ENCODE assay signal across 16 cellular contexts in genomic region chr11:858993-859339, GRCh38.
"Had no signal": no experiment of that assay in that cellular context is flagged by ENCODE, and none has a peak within 500 bp of the region (broad histone marks: within the 10 kb centered on the region; RNA-seq: fewer than 3 reads in every experiment).

No MANE protein-coding gene starts in this region.

- H3K27me3 Mint-ChIP-seq: activated B cell treated with CpG ODN at 0.5 μM for 24 hours; activated CD4-positive, alpha-beta T cell treated with anti-CD3 and anti-CD28 coated beads, Interleukin-2, amount 10 ng/mL, durations not matched to agents 7 days and 5 days; activated naive CD8-positive, alpha-beta T cell; activated T-helper 17 cell treated with anti-CD3 and anti-CD28 coated beads, Interleukin-2, amount 50 U/mL, for 72 hours; T-cell had no signal

- ATAC-seq: activated T-helper 17 cell treated with anti-CD3 and anti-CD28 coated beads, Interleukin-2, amount 50 U/mL, for 72 hours; T-cell had no signal

- H3K4me1 Mint-ChIP-seq: activated B cell treated with CpG ODN at 0.5 μM for 24 hours; activated CD4-positive, alpha-beta T cell treated with anti-CD3 and anti-CD28 coated beads, Interleukin-2, amount 10 ng/mL, durations not matched to agents 7 days and 5 days; activated T-helper 17 cell treated with anti-CD3 and anti-CD28 coated beads, Interleukin-2, amount 50 U/mL, for 72 hours had no signal

- H3K27me3 ChIP-seq: SJCRH30 had no signal

- H3K4me3 Mint-ChIP-seq: activated B cell treated with CpG ODN at 0.5 μM for 24 hours; activated CD4-positive, alpha-beta memory T cell treated with anti-CD3 and anti-CD28 coated beads for 36 hours; activated CD4-positive, alpha-beta T cell treated with anti-CD3 and anti-CD28 coated beads, Interleukin-2, amount 10 ng/mL, durations not matched to agents 7 days and 5 days; activated naive CD4-positive, alpha-beta T cell treated with anti-CD3 and anti-CD28 coated beads for 36 hours; activated naive CD8-positive, alpha-beta T cell; activated T-helper 17 cell treated with anti-CD3 and anti-CD28 coated beads, Interleukin-2, amount 50 U/mL, for 72 hours; T-cell had no signal

- DNase-seq: activated B cell treated with CpG ODN at 0.5 μM for 24 hours; activated CD4-positive, alpha-beta memory T cell treated with anti-CD3 and anti-CD28 coated beads for 36 hours; activated CD4-positive, alpha-beta T cell treated with anti-CD3 and anti-CD28 coated beads, Interleukin-2, amount 10 ng/mL, durations not matched to agents 7 days and 5 days; activated gamma-delta T cell; activated naive CD4-positive, alpha-beta T cell treated with anti-CD3 and anti-CD28 coated beads for 36 hours; activated T-cell treated with anti-CD3 and anti-CD28 coated beads for 4 hours; activated T-cell treated with anti-CD3 and anti-CD28 coated beads, Interleukin-2, amount 50 U/mL, for 48 hours; MM.1S; NCI-H2029 treated with DMSO at 0.1 percent for 48 hours; T-cell; T-helper 2 cell; T1000 had no signal

- H3K27ac Mint-ChIP-seq: activated B cell treated with CpG ODN at 0.5 μM for 24 hours; activated CD4-positive, alpha-beta memory T cell treated with anti-CD3 and anti-CD28 coated beads for 36 hours; activated CD4-positive, alpha-beta T cell treated with anti-CD3 and anti-CD28 coated beads, Interleukin-2, amount 10 ng/mL, durations not matched to agents 7 days and 5 days; activated naive CD4-positive, alpha-beta T cell treated with anti-CD3 and anti-CD28 coated beads for 36 hours; activated naive CD8-positive, alpha-beta T cell; activated T-helper 17 cell treated with anti-CD3 and anti-CD28 coated beads, Interleukin-2, amount 50 U/mL, for 72 hours; T-cell had no signal

- H3K9me3 ChIP-seq: Peyer's patch, SJCRH30 had no signal

- H3K36me3 ChIP-seq: Peyer's patch, SJCRH30 had no signal

- H3K4me3 ChIP-seq: Peyer's patch, SJCRH30 had no signal

- H3K27ac ChIP-seq: SJCRH30 had no signal

- H3K9me3 Mint-ChIP-seq: activated B cell treated with CpG ODN at 0.5 μM for 24 hours; activated CD4-positive, alpha-beta memory T cell treated with anti-CD3 and anti-CD28 coated beads for 36 hours; activated CD4-positive, alpha-beta T cell treated with anti-CD3 and anti-CD28 coated beads, Interleukin-2, amount 10 ng/mL, durations not matched to agents 7 days and 5 days; activated naive CD4-positive, alpha-beta T cell treated with anti-CD3 and anti-CD28 coated beads for 36 hours; activated T-helper 17 cell treated with anti-CD3 and anti-CD28 coated beads, Interleukin-2, amount 50 U/mL, for 72 hours; T-cell had no signal
